In the genomic region with DNA sequence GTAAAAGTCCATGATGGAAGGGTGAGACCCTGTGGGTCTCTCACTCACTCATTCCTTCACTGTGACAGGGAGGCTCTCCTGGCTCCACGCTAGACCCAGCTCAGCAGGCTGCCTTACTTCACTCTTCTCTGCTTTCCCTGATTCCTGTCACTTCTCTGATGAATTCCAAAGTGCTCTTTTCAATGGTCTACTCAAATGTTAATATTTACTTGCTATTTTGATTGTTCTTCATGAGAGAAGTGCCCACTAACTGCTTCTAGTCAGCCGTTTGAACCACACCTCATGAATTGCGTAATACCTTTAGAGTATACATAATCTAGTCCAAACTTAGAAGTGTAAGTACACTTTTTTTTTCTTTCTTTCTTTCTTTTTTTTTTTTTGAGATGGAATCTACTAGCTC, we compare ENCODE assay signal across 20 cellular contexts.
"Had no signal": no experiment of that assay in that cellular context is flagged by ENCODE, and none has a peak within 500 bp of the region (broad histone marks: within the 10 kb centered on the region; RNA-seq: fewer than 3 reads in every experiment).

No MANE protein-coding gene starts in this region.

- H3K27me3 ChIP-seq: esophagus squamous epithelium, heart right ventricle, ovary, stomach had no signal

- DNase-seq: activated CD4-positive, alpha-beta T cell treated with anti-CD3 and anti-CD28 coated beads, Interleukin-2, amount 50 U/mL, for 1 hour; activated CD4-positive, CD25-positive, alpha-beta regulatory T cell treated with anti-CD3 and anti-CD28 coated beads, Interleukin-2, amount 50 U/mL, for 72 hours; activated CD8-positive, alpha-beta memory T cell treated with anti-CD3 and anti-CD28 coated beads, Interleukin-2, amount 50 U/mL, for 4 hours; activated effector memory CD4-positive, alpha-beta T cell treated with Interleukin-2 at 50 U/mL for 16 hours; activated naive CD4-positive, alpha-beta T cell treated with anti-CD3 and anti-CD28 coated beads, Interleukin-2, amount 50 U/mL, for 16 hours; activated T-cell treated with anti-CD3 and anti-CD28 coated beads, Interleukin-2, amount 50 U/mL, for 4 hours; dermis blood vessel endothelial cell; effector memory CD4-positive, alpha-beta T cell; esophagus squamous epithelium; heart right ventricle; left ventricle myocardium inferior; naive thymus-derived CD8-positive, alpha-beta T cell; ovary; psoas muscle; stimulated activated CD4-positive, alpha-beta T cell treated with anti-CD3 and anti-CD28 coated beads, Interleukin-4, amount 100 ng/mL, for 24 hours; stomach; T-helper 9 cell had no signal

- H3K36me3 ChIP-seq: esophagus squamous epithelium, heart right ventricle, left ventricle myocardium inferior, ovary, stomach had no signal

- ATAC-seq: activated T-cell treated with anti-CD3 and anti-CD28 coated beads, Interleukin-2, amount 50 U/mL, for 4 hours; heart right ventricle; naive thymus-derived CD8-positive, alpha-beta T cell; psoas muscle; sciatic nerve; stimulated activated effector memory CD8-positive, alpha-beta T cell treated with anti-CD3 and anti-CD28 coated beads, Interleukin-12 subunit alpha, Interleukin-12 subunit beta, amount 100 ng/mL, for 72 hours had no signal

- FAIRE-seq: endothelial cell of umbilical vein had no signal

- H3K4me3 ChIP-seq: esophagus squamous epithelium, heart right ventricle, left ventricle myocardium inferior, ovary, psoas muscle, stomach had no signal
